Comparison of ENCODE assay signal across 2 cellular contexts in genomic region chr18:59871711-59872362, GRCh38.
TF ChIP-seq lines count a peak whose summit lies in the region.

No MANE protein-coding gene starts in this region.

TF ChIP-seq in IMR-90, 13 proteins besides CTCF, POLR2A, EP300 and RAD21 (continued from another document):
- TF ChIP-seq MAZ (IDR thresholded peaks at IDR 0.05; ENCODE audit: borderline replicate concordance, low read depth, low read length) (no peak), USF2 (IDR thresholded peaks at IDR 0.05; ENCODE audit: low read depth, low read length) (no peak), MAFK (IDR thresholded peaks at IDR 0.05; ENCODE audit: low read depth, low read length) (no peak), ELK1 (IDR thresholded peaks at IDR 0.05; ENCODE audit: borderline replicate concordance, low read depth, low read length) (no peak), BHLHE40 (IDR thresholded peaks at IDR 0.05; ENCODE audit: low read depth, low read length) (no peak), SMC3 (IDR thresholded peaks at IDR 0.05; ENCODE audit: low read depth, low read length) (no peak), RCOR1 (IDR thresholded peaks at IDR 0.05; ENCODE audit: insufficient replicate concordance, low read length) (no peak)

TF ChIP-seq in WTC11, 78 proteins besides CTCF, POLR2A, EP300 and RAD21 (continued from another document):
- TF ChIP-seq PRDM15 (CRISPR knock-in tag; IDR thresholded peaks at IDR 0.05) (no peak), MAX (CRISPR knock-in tag; IDR thresholded peaks at IDR 0.05) (no peak), E2F1 (CRISPR knock-in tag; IDR thresholded peaks at IDR 0.05) (no peak)
